Comparison of ENCODE assay signal across 15 cellular contexts in genomic region chr2:23711979-23712755, GRCh38.
DNase-seq lines count a peak whose midpoint lies in the region; ATAC-seq, FAIRE-seq and TF ChIP-seq lines count a peak whose summit lies in the region.
"Had no signal": no experiment of that assay in that cellular context is flagged by ENCODE, and none has a peak within 500 bp of the region (broad histone marks: within the 10 kb centered on the region; RNA-seq: fewer than 3 reads in every experiment).

No MANE protein-coding gene starts in this region.

- no peak overlapping the region for H3K4ac ChIP-seq in H1 (replicated peaks; ENCODE audit: insufficient read length, low read depth, low read length)

- H3K14ac ChIP-seq in H1 (ENCODE audit: insufficient read length): no peak overlapping the region

- intact Hi-C loops in sigmoid colon (cut with DNase I): no loop called here

- no peak overlapping the region for H3K4me3 Mint-ChIP-seq in activated naive CD8-positive, alpha-beta T cell treated with anti-CD3 and anti-CD28 coated beads, Interleukin-2, amount 50 U/mL, for 24 hours
- H3K4me3 Mint-ChIP-seq: activated naive CD8-positive, alpha-beta T cell had no signal

- no peak overlapping the region for H4K91ac ChIP-seq in H1 (replicated peaks; ENCODE audit: insufficient read length, low read length)

- FAIRE-seq in H1 (lab: Jason Lieb, UNC): peak; percentile 84

- H2BK20ac ChIP-seq in H1 (ENCODE audit: low read length): no peak overlapping the region

- no peaks in the 10 kb centered on the region for H3K27me3 ChIP-seq in H1 (replicated peaks in 1 of 4; ENCODE audit: control insufficient read depth in 3 of 4, extremely low read depth in 1 of 4, insufficient read depth in 3 of 4, low read length in 3 of 4)
- no peaks in the 10 kb centered on the region for H3K27me3 ChIP-seq in sigmoid colon
- H3K27me3 ChIP-seq: tibial nerve had no signal

- H3K4me1 ChIP-seq in H1 (replicated peaks in 1 of 4; ENCODE audit: control insufficient read depth in 3 of 4, insufficient read depth in 4 of 4, low read length in 3 of 4) (peaks cover 5 to 11% (median 9%) of the 10 kb centered on the region in 4 experiments), sigmoid colon (peaks cover 0 to 8% (median 6%) of the 10 kb centered on the region in 4 donors)

- no peak for TF ChIP-seq EP300 in H1 (IDR thresholded peaks at IDR 0.05; ENCODE audit: borderline replicate concordance in 1 of 2, low read depth in 2 of 2, low read length in 2 of 2)
- TF ChIP-seq EP300 in sigmoid colon (IDR thresholded peaks at IDR 0.05): no peak

- H3K56ac ChIP-seq in H1 (replicated peaks; ENCODE audit: insufficient read length, low read depth, low read length): no peak overlapping the region

- H4K20me1 ChIP-seq in H1 (replicated peaks in 1 of 2; ENCODE audit: control insufficient read depth in 1 of 2, insufficient read depth in 2 of 2, low read length in 2 of 2): no peaks in the 10 kb centered on the region

- 57% methylated on average over 7 of the region's 7 CpGs; no CpG with 5 or more reads in 1 of the 2 experiments for WGBS in H1 (ENCODE audit: extremely low coverage in 1 of 2, insufficient coverage in 1 of 2, insufficient read length in 1 of 2, insufficient replicate concordance in 2 of 2, low coverage in 1 of 2, low lambda C conversion rate in 2 of 2, missing lambda C conversion rate in 1 of 2), 2 experiments
- 87 to 88% methylated on average over 7 of the region's 7 CpGs for WGBS in sigmoid colon, 2 donors

- no peaks in the 10 kb centered on the region for H3K9me3 Mint-ChIP-seq in activated naive CD8-positive, alpha-beta T cell treated with anti-CD3 and anti-CD28 coated beads, Interleukin-2, amount 50 U/mL, for 24 hours

- H3K23me2 ChIP-seq in H1 (ENCODE audit: low read depth, low read length): no peaks in the 10 kb centered on the region

- H2BK5ac ChIP-seq in H1 (ENCODE audit: low read depth, low read length): peak overlapping the region; percentile 76

- no peak overlapping the region for H4K8ac ChIP-seq in H1 (ENCODE audit: extremely low read depth, insufficient read depth, low read length)

- POLR2A ChIA-PET in H1 (lab: Charles Lee; ENCODE audit: partially characterized antibody): no interaction called here

- H3K18ac ChIP-seq in H1 (ENCODE audit: extremely low read depth, low read length): 0 out of 2 replicates have a peak overlapping the region, but pooled peaks have one; percentile 48

- no peak overlapping the region for H3K23ac ChIP-seq in H1 (ENCODE audit: insufficient read length)

- ATAC-seq in activated naive CD8-positive, alpha-beta T cell treated with anti-CD3 and anti-CD28 coated beads, Interleukin-2, amount 50 U/mL, for 24 hours: no peak

- no peak overlapping the region; a peak in 2 of 7 replicates for H3K9ac ChIP-seq in H1 (replicated peaks in 1 of 4; ENCODE audit: extremely low read depth in 1 of 4, low read depth in 3 of 4, low read length in 3 of 4)

- H3K4me2 ChIP-seq in H1 (ENCODE audit: insufficient read depth in 1 of 2, low read depth in 2 of 2, low read length in 2 of 2): peak overlapping the region; percentile 14 to 26; a peak in 2 of 4 replicates

- no peak overlapping the region; the same call in 1 of the 2 replicates for H2BK15ac ChIP-seq in H1 (ENCODE audit: low read length)

- no peaks in the 10 kb centered on the region for H3K36me3 ChIP-seq in H1 (ENCODE audit: control insufficient read depth in 2 of 4, insufficient read depth in 4 of 4, low read length in 3 of 4)
- H3K36me3 ChIP-seq in sigmoid colon: peaks cover 0 to 21% (median 2%) of the 10 kb centered on the region in 4 donors

- no peaks in the 10 kb centered on the region for H3K79me2 ChIP-seq in H1 (ENCODE audit: control insufficient read depth in 1 of 2, insufficient read depth in 2 of 2, low read length in 2 of 2)

- no peak overlapping the region for H3K4me3 ChIP-seq in H1 (ENCODE audit: extremely low read depth in 1 of 4, insufficient read depth in 2 of 4, low read depth in 3 of 4, low read length in 4 of 4)
- H3K4me3 ChIP-seq in sigmoid colon: no peak overlapping the region
- H3K4me3 ChIP-seq: skin epidermis, tibial nerve had no signal

- no peak; a peak in 1 of 4 replicates for TF ChIP-seq RAD21 in H1 (IDR thresholded peaks at IDR 0.05 in 1 of 2, conservative IDR thresholded peaks at IDR 0.05 in 1 of 2; ENCODE audit: low read depth in 2 of 2, low read length in 2 of 2)

- DNase-seq in NCI-H187 treated with DMSO at 0.1 percent for 48 hours (lab: John Stamatoyannopoulos, UW) (peak; percentile 22), H1 (ENCODE audit: low read depth in 1 of 2, low spot score in 2 of 2) (peak in 1 of 2 experiments; percentile 54), iris pigment epithelial cell (ENCODE audit: low read depth) (peak; percentile 25), sigmoid colon (peak; percentile 66), putamen (ENCODE audit: low spot score) (no peak), OCI-M2 (lab: John Stamatoyannopoulos, UW; ENCODE audit: unreplicated experiment) (no peak), NCI-H2081 treated with DMSO at 0.1 percent for 48 hours (lab: John Stamatoyannopoulos, UW) (no peak)
- no peak for DNase-seq in activated naive CD8-positive, alpha-beta T cell treated with anti-CD3 and anti-CD28 coated beads, Interleukin-2, amount 50 U/mL, for 24 hours
- DNase-seq: COR-L47, hypothalamus, NCI-H524, T-helper 9 cell had no signal

- TF ChIP-seq POLR2A in H1 (IDR thresholded peaks at IDR 0.05; ENCODE audit: control extremely low read depth in 1 of 2, low read depth in 2 of 2, low read length in 2 of 2) (no peak), sigmoid colon (IDR thresholded peaks at IDR 0.05) (no peak)

- H2BK12ac ChIP-seq in H1 (ENCODE audit: low read depth, low read length): 0 out of 2 replicates have a peak overlapping the region, but pooled peaks have one; percentile 62

- H3K27ac ChIP-seq in H1 (ENCODE audit: low read depth, low read length): no peak overlapping the region
- H3K27ac ChIP-seq in sigmoid colon: no peak overlapping the region
- H3K27ac ChIP-seq: skin epidermis had no signal

- H2AK5ac ChIP-seq in H1 (ENCODE audit: low read depth, low read length): no peak overlapping the region

- H3K36me3 Mint-ChIP-seq in activated naive CD8-positive, alpha-beta T cell treated with anti-CD3 and anti-CD28 coated beads, Interleukin-2, amount 50 U/mL, for 24 hours (ENCODE audit: low read depth): peaks cover 15% of the 10 kb centered on the region

- CTCF ChIA-PET in H1 (lab: Charles Lee; ENCODE audit: partially characterized antibody): interaction anchor here (0.5 kb wide), 1 partner anchor 207 kb away, joined by 4 read pairs; no protein-coding TSS in a partner anchor

- TF ChIP-seq CTCF in H1 (IDR thresholded peaks at IDR 0.05; ENCODE audit: control extremely low read depth in 1 of 3, insufficient read depth in 1 of 3, low read depth in 1 of 3, low read length in 3 of 3) (no peak), sigmoid colon (IDR thresholded peaks at IDR 0.05) (no peak)

- H4K5ac ChIP-seq in H1 (ENCODE audit: insufficient read length, low read depth, low read length): no peak overlapping the region

- no peaks in the 10 kb centered on the region for H3K79me1 ChIP-seq in H1 (ENCODE audit: low read depth, low read length)

- H3K27me3 Mint-ChIP-seq in activated naive CD8-positive, alpha-beta T cell treated with anti-CD3 and anti-CD28 coated beads, Interleukin-2, amount 50 U/mL, for 24 hours: no peaks in the 10 kb centered on the region
- H3K27me3 Mint-ChIP-seq: activated naive CD8-positive, alpha-beta T cell had no signal

- H3K27ac Mint-ChIP-seq in activated naive CD8-positive, alpha-beta T cell treated with anti-CD3 and anti-CD28 coated beads, Interleukin-2, amount 50 U/mL, for 24 hours: no peak overlapping the region
- H3K27ac Mint-ChIP-seq: activated naive CD8-positive, alpha-beta T cell had no signal

- no peaks in the 10 kb centered on the region for H3K9me3 ChIP-seq in H1 (ENCODE audit: insufficient read depth in 2 of 2, low read depth in 1 of 2, low read length in 1 of 2)
- H3K9me3 ChIP-seq in sigmoid colon: no peaks in the 10 kb centered on the region
- H3K9me3 ChIP-seq: tibial nerve had no signal

- no peaks in the 10 kb centered on the region for H3K4me1 Mint-ChIP-seq in activated naive CD8-positive, alpha-beta T cell treated with anti-CD3 and anti-CD28 coated beads, Interleukin-2, amount 50 U/mL, for 24 hours

- H2BK120ac ChIP-seq in H1 (replicated peaks; ENCODE audit: low read depth, low read length): no peak overlapping the region

- H2AFZ ChIP-seq in H1 (ENCODE audit: low read length): no peak overlapping the region

TF ChIP-seq in H1, 55 proteins besides CTCF, POLR2A, EP300 and RAD21:
- TF ChIP-seq SP1 (IDR thresholded peaks at IDR 0.05; ENCODE audit: low read depth, low read length) (no peak), HDAC2 (IDR thresholded peaks at IDR 0.05; ENCODE audit: borderline replicate concordance in 1 of 2, low read depth in 2 of 2, low read length in 2 of 2) (0 out of 4 replicates have a peak, but pooled peaks of 1 of the 2 experiments have one; percentile 67), E2F6 (IDR thresholded peaks at IDR 0.05) (peak; percentile 45; the same call in 1 of the 2 replicates), MAFK (IDR thresholded peaks at IDR 0.05; ENCODE audit: low read depth, low read length) (peak; percentile 10; the same call in 1 of the 2 replicates)
TF ChIP-seq in H1: peak in this region for 3.

Comparison
In these comparisons a context has a peak if more than half of its experiments do, and no peak if none do; other contexts are left out.
1. DNase-seq: peak in NCI-H187 treated with DMSO at 0.1 percent for 48 hours (single experiment), iris pigment epithelial cell (single experiment) and sigmoid colon (single experiment); none in putamen (single experiment), OCI-M2 (single experiment), activated naive CD8-positive, alpha-beta T cell treated with anti-CD3 and anti-CD28 coated beads, Interleukin-2, amount 50 U/mL, for 24 hours (single experiment) and NCI-H2081 treated with DMSO at 0.1 percent for 48 hours (single experiment).